In genomic region chr4:74039065-74039763, GRCh38 we compare ENCODE assay signal across 1 cellular context.
TF ChIP-seq lines count a peak whose summit lies in the region.

No MANE protein-coding gene starts in this region.

TF ChIP-seq in endothelial cell of umbilical vein, 7 proteins besides CTCF, POLR2A, EP300 and RAD21:
- TF ChIP-seq POLR2AphosphoS5 (IDR thresholded peaks at IDR 0.05; ENCODE audit: insufficient read depth, low read depth, low read length) (no peak), EZH2 (IDR thresholded peaks at IDR 0.05; ENCODE audit: borderline replicate concordance, low read depth, low read length, severe bottlenecking) (no peak), MYC (IDR thresholded peaks at IDR 0.05; ENCODE audit: low read depth, low read length) (no peak), JUN (IDR thresholded peaks at IDR 0.05; ENCODE audit: borderline replicate concordance, insufficient read depth, insufficient read length, low read depth) (no peak), FOS (IDR thresholded peaks at IDR 0.05; ENCODE audit: borderline replicate concordance, insufficient read depth, low read length) (no peak), MAX (IDR thresholded peaks at IDR 0.05; ENCODE audit: insufficient read depth, insufficient read length) (no peak), GATA2 (IDR thresholded peaks at IDR 0.05; ENCODE audit: insufficient read depth, insufficient read length, low read depth, low read length) (no peak)
